In the genomic region with DNA sequence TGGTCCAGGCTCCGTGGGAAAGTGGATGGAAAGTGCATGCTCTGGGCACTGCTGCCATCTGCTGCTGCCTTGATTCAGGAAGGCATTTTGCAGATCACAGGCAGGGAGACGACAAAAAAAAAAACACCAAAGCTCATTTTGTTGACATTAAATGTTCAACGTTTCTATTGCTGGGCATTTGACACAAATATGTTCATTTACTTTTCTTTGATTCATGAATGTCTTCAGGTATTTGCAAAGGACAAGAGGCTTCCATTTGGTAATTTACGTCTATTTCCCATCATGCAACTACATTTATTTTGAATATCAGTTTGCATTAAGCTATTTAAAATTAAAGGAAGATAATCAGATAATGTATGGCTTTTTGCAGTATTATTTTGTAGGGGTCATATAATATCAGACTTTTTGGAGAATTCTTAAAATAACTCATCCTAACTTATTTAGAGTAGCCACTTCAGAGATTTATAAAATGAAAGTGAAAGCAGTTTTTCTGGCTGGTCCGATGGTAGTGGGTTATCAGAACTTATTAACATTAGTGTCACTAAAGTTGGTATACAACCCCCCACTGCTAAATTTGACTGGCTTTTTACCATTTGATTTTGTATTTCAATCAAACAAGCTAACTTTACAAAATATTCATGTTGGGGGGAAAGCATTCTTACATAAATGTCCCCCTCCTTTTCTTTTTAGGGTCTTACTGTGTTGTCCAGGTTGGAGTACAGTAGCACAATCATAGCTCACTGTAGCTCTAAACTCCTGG, we compare ENCODE assay signal across 8 cellular contexts.
DNase-seq lines count a peak whose midpoint lies in the region; ATAC-seq, FAIRE-seq and TF ChIP-seq lines count a peak whose summit lies in the region.

No MANE protein-coding gene starts in this region.

- H3K9ac ChIP-seq in BLaER1 treated with 17β-estradiol and CSF1 and Interleukin-3, amounts not matched to agents 10 nM and 100 nM = peak overlapping the region; percentile 65 to 82 (median 76)

- peaks cover 28% of the 10 kb centered on the region for H3K4me1 Mint-ChIP-seq in activated CD8-positive, alpha-beta memory T cell treated with anti-CD3 and anti-CD28 coated beads, Interleukin-2, amount 10 ng/mL, durations not matched to agents 7 days and 5 days
- peaks cover 12% of the 10 kb centered on the region for H3K4me1 Mint-ChIP-seq in mesothelial cell of epicardium

- peaks cover 5% of the 10 kb centered on the region for H3K27me3 Mint-ChIP-seq in activated CD8-positive, alpha-beta memory T cell treated with anti-CD3 and anti-CD28 coated beads, Interleukin-2, amount 10 ng/mL, durations not matched to agents 7 days and 5 days
- H3K27me3 Mint-ChIP-seq in mesothelial cell of epicardium (ENCODE audit: low read depth) = no peaks in the 10 kb centered on the region

- peak overlapping the region; percentile 77 to 93 (median 84) for H3K4me2 ChIP-seq in BLaER1 treated with 17β-estradiol and CSF1 and Interleukin-3, amounts not matched to agents 10 nM and 100 nM

- H3K27ac Mint-ChIP-seq in activated CD8-positive, alpha-beta memory T cell treated with anti-CD3 and anti-CD28 coated beads, Interleukin-2, amount 10 ng/mL, durations not matched to agents 7 days and 5 days = peak overlapping the region; percentile 81
- peak overlapping the region; percentile 96 for H3K27ac Mint-ChIP-seq in mesothelial cell of epicardium

- peak; percentile 81 for DNase-seq in NCI-H69 (lab: John Stamatoyannopoulos, UW)
- DNase-seq in activated CD8-positive, alpha-beta memory T cell treated with anti-CD3 and anti-CD28 coated beads, Interleukin-2, amount 10 ng/mL, durations not matched to agents 7 days and 5 days = peak; percentile 75
- DNase-seq in mesothelial cell of epicardium (ENCODE audit: low spot score in 2 of 2, unreplicated experiment in 2 of 2) = peak in 1 of 2 experiments; percentile 63
- DNase-seq in stimulated activated CD8-positive, alpha-beta memory T cell treated with anti-CD3 and anti-CD28 coated beads, Interleukin-4, amount 100 ng/mL, for 48 hours = peak; percentile 72

- CTCF ChIA-PET in activated CD8-positive, alpha-beta memory T cell treated with anti-CD3 and anti-CD28 coated beads, Interleukin-2, amount 10 ng/mL, durations not matched to agents 7 days and 5 days (lab: Charles Lee) = interaction anchor here (0.7 to 4.3 kb wide), 38 partner anchors 11 to 700 kb away, joined by 3 to 45 read pairs (median 4); a partner anchor contains a TSS

- H3K4me1 ChIP-seq in BLaER1 treated with 17β-estradiol and CSF1 and Interleukin-3, amounts not matched to agents 10 nM and 100 nM = peaks cover 14 to 33% (median 24%) of the 10 kb centered on the region in 10 experiments; a peak in 18 of 20 replicates

- H3K36me3 Mint-ChIP-seq in activated CD8-positive, alpha-beta memory T cell treated with anti-CD3 and anti-CD28 coated beads, Interleukin-2, amount 10 ng/mL, durations not matched to agents 7 days and 5 days = no peaks in the 10 kb centered on the region
- H3K36me3 Mint-ChIP-seq in mesothelial cell of epicardium = no peaks in the 10 kb centered on the region

- TF ChIP-seq CTCF in mesothelial cell of epicardium (IDR thresholded peaks at IDR 0.05; ENCODE audit: unreplicated experiment) = peak; percentile 47

- peak overlapping the region; percentile 60 to 73 (median 66) for H3K4me3 ChIP-seq in BLaER1 treated with 17β-estradiol and CSF1 and Interleukin-3, amounts not matched to agents 10 nM and 100 nM

- no peaks in the 10 kb centered on the region for H3K36me3 ChIP-seq in BLaER1 treated with 17β-estradiol and CSF1 and Interleukin-3, amounts not matched to agents 10 nM and 100 nM

- H3K27me3 ChIP-seq in BLaER1 treated with 17β-estradiol and CSF1 and Interleukin-3, amounts not matched to agents 10 nM and 100 nM = no peaks in the 10 kb centered on the region

- no peaks in the 10 kb centered on the region for H4K20me1 ChIP-seq in BLaER1 treated with 17β-estradiol and CSF1 and Interleukin-3, amounts not matched to agents 10 nM and 100 nM

- ATAC-seq in GM19025 (IDR thresholded peaks at IDR 0.05; ENCODE audit: low read depth, unreplicated experiment) (peak; percentile 50), HG03432 (IDR thresholded peaks at IDR 0.05; ENCODE audit: unreplicated experiment) (peak; percentile 69)
- peak; percentile 63 for ATAC-seq in activated CD8-positive, alpha-beta memory T cell treated with anti-CD3 and anti-CD28 coated beads, Interleukin-2, amount 10 ng/mL, durations not matched to agents 7 days and 5 days

- no peaks in the 10 kb centered on the region for H3K9me3 ChIP-seq in BLaER1 treated with 17β-estradiol and CSF1 and Interleukin-3, amounts not matched to agents 10 nM and 100 nM (replicated peaks in 1 of 11)

- peak; percentile 8 for FAIRE-seq in endometrium (lab: Jason Lieb, UNC)

- no peaks in the 10 kb centered on the region for H3K9me3 Mint-ChIP-seq in activated CD8-positive, alpha-beta memory T cell treated with anti-CD3 and anti-CD28 coated beads, Interleukin-2, amount 10 ng/mL, durations not matched to agents 7 days and 5 days (ENCODE audit: low read depth)
- H3K9me3 Mint-ChIP-seq in mesothelial cell of epicardium = no peaks in the 10 kb centered on the region

- H3K4me3 Mint-ChIP-seq in activated CD8-positive, alpha-beta memory T cell treated with anti-CD3 and anti-CD28 coated beads, Interleukin-2, amount 10 ng/mL, durations not matched to agents 7 days and 5 days = peak overlapping the region; percentile 83
- H3K4me3 Mint-ChIP-seq in mesothelial cell of epicardium = peak overlapping the region; percentile 96

- H3K27ac ChIP-seq in BLaER1 treated with 17β-estradiol and CSF1 and Interleukin-3, amounts not matched to agents 10 nM and 100 nM = peak overlapping the region; percentile 70 to 85 (median 80)
